In the genomic region with DNA sequence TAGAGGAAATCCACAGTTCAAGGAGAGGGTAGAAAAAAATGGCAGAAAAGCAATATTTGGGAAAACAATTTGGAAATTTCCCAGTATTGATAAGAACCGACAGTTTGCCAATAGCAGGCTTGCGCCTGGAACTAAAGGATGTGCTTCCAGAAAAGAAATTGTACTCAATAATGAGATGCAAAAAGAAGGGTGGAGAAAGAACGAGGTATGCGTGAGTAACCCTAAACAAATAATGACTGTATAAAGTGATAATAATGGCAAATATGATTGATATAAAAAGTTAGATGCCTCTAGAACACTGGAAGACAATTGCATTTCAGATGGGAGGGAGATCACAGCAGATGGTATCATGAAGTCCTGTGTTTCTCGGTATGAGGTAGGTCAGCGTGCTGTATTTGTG, we compare ENCODE assay signal across 17 cellular contexts.
DNase-seq lines count a peak whose midpoint lies in the region; ATAC-seq and TF ChIP-seq lines count a peak whose summit lies in the region.
"Had no signal": no experiment of that assay in that cellular context is flagged by ENCODE, and none has a peak within 500 bp of the region (broad histone marks: within the 10 kb centered on the region; RNA-seq: fewer than 3 reads in every experiment).

No MANE protein-coding gene starts in this region.

- H3K4me2 ChIP-seq in neural cell (ENCODE audit: low read length) = no peak overlapping the region
- H3K4me2 ChIP-seq: A549; BLaER1 treated with 17β-estradiol and CSF1 and Interleukin-3, amounts not matched to agents 10 nM and 100 nM had no signal

- H3K36me3 ChIP-seq in RWPE2 (ENCODE audit: low read depth) = no peaks in the 10 kb centered on the region
- H3K36me3 ChIP-seq in neural cell (ENCODE audit: insufficient read depth, low read length) = no peaks in the 10 kb centered on the region
- H3K36me3 ChIP-seq in spleen = no peaks in the 10 kb centered on the region
- H3K36me3 ChIP-seq: BLaER1 treated with 17β-estradiol and CSF1 and Interleukin-3, amounts not matched to agents 10 nM and 100 nM had no signal

- no peak for TF ChIP-seq RAD21 in neural cell (conservative IDR thresholded peaks at IDR 0.05)

- H3K79me2 ChIP-seq in neural cell (replicated peaks; ENCODE audit: insufficient read depth, low read length) = no peaks in the 10 kb centered on the region

- no peak for TF ChIP-seq POLR2A in spleen (IDR thresholded peaks at IDR 0.05)

- peaks cover 2% of the 10 kb centered on the region for H3F3A ChIP-seq in neural cell (ENCODE audit: insufficient read depth, low read length, poor library complexity, severe bottlenecking)

- H2AFZ ChIP-seq in neural cell (ENCODE audit: low read depth, low read length) = no peak overlapping the region

- H3K4me1 ChIP-seq in RWPE2 (ENCODE audit: insufficient read depth, poor library complexity, severe bottlenecking) (peaks cover 4% of the 10 kb centered on the region), spleen (peaks cover 0 to 5% (median 0%) of the 10 kb centered on the region in 6 donors)
- H3K4me1 ChIP-seq: A549; BLaER1 treated with 17β-estradiol and CSF1 and Interleukin-3, amounts not matched to agents 10 nM and 100 nM had no signal

- H3K4me3 ChIP-seq in RWPE2 (ENCODE audit: severe bottlenecking) (no peak overlapping the region), epithelial cell of esophagus (ENCODE audit: low read length) (no peak overlapping the region), neural cell (ENCODE audit: low read length) (no peak overlapping the region), spleen (no peak overlapping the region)
- H3K4me3 ChIP-seq: A549; BLaER1 treated with 17β-estradiol and CSF1 and Interleukin-3, amounts not matched to agents 10 nM and 100 nM had no signal

- H3K27me3 ChIP-seq in RWPE2 (ENCODE audit: insufficient read depth, poor library complexity, severe bottlenecking) (peaks cover 4% of the 10 kb centered on the region), neural cell (ENCODE audit: insufficient read depth, low read depth, low read length) (no peaks in the 10 kb centered on the region), spleen (replicated peaks in 1 of 7) (peaks cover 0 to 13% (median 0%) of the 10 kb centered on the region in 7 donors)
- H3K27me3 ChIP-seq: BLaER1 treated with 17β-estradiol and CSF1 and Interleukin-3, amounts not matched to agents 10 nM and 100 nM had no signal

- H3K9me3 ChIP-seq in RWPE2 (ENCODE audit: severe bottlenecking) (no peaks in the 10 kb centered on the region), neural cell (ENCODE audit: low read length) (no peaks in the 10 kb centered on the region), spleen (no peaks in the 10 kb centered on the region)
- H3K9me3 ChIP-seq: A549, Caco-2 had no signal

- H4K20me1 ChIP-seq in neural cell (ENCODE audit: insufficient read depth) = no peaks in the 10 kb centered on the region
- H4K20me1 ChIP-seq: BLaER1 treated with 17β-estradiol and CSF1 and Interleukin-3, amounts not matched to agents 10 nM and 100 nM had no signal

- no peak for TF ChIP-seq EP300 in neural cell (conservative IDR thresholded peaks at IDR 0.05; ENCODE audit: poor library complexity, severe bottlenecking)

- no peaks in the 10 kb centered on the region for H3K9me2 ChIP-seq in neural cell (ENCODE audit: insufficient read depth, low read length)

- WGBS in spleen, 5 donors = 81 to 85% (median 83%) methylated on average over 6 of the region's 6 CpGs

- H3K27ac ChIP-seq in 22Rv1 (peak overlapping the region; percentile 39; the same call in 1 of the 2 replicates), RWPE2 (ENCODE audit: poor library complexity, severe bottlenecking) (no peak overlapping the region), neural cell (ENCODE audit: low read length) (peak overlapping the region; percentile 69), spleen (no peak overlapping the region)
- H3K27ac ChIP-seq: A549; BLaER1 treated with 17β-estradiol and CSF1 and Interleukin-3, amounts not matched to agents 10 nM and 100 nM; C4-2B had no signal

- intact Hi-C loops in spleen (cut with DNase I; ENCODE audit: low total_unique reads) = loop anchor here (10.0 kb wide), 1 partner anchor 243 kb away; no protein-coding TSS in a partner anchor

- TF ChIP-seq CTCF in 22Rv1 (IDR thresholded peaks at IDR 0.05) = no peak
- TF ChIP-seq CTCF in RWPE2 (IDR thresholded peaks at IDR 0.05; ENCODE audit: poor library complexity, severe bottlenecking) = no peak
- TF ChIP-seq CTCF in epithelial cell of esophagus (IDR thresholded peaks at IDR 0.05; ENCODE audit: insufficient read depth, low read depth, low read length, missing control alignments) = no peak
- TF ChIP-seq CTCF in neural cell (IDR thresholded peaks at IDR 0.05; ENCODE audit: poor library complexity, severe bottlenecking) = no peak
- TF ChIP-seq CTCF in spleen (IDR thresholded peaks at IDR 0.05 in 8 of 11, conservative IDR thresholded peaks at IDR 0.05 in 3 of 11) = no peak
- TF ChIP-seq CTCF in GM13977 (IDR thresholded peaks at IDR 0.05; ENCODE audit: extremely low read depth, insufficient read depth, missing control alignments) = no peak

- peak; percentile 51; the same call in 1 of the 3 replicates for ATAC-seq in RWPE2 (ENCODE audit: low read depth)
- ATAC-seq in HG03439 (IDR thresholded peaks at IDR 0.05; ENCODE audit: unreplicated experiment) = no peak
- ATAC-seq: A549; CD8-positive, alpha-beta T cell had no signal

- in situ Hi-C loops in GM13977 (cut with MboI; ENCODE audit: low pct_unique_long_range_greater_than_20kb, low sequenced_read_pairs, unreplicated experiment) = no loop called here

- DNase-seq in RWPE2 (ENCODE audit: low spot score) = no peak
- DNase-seq in epithelial cell of esophagus (ENCODE audit: low read depth) = peak; percentile 53
- no peak for DNase-seq in spleen
- DNase-seq in GM13977 (ENCODE audit: low spot score) = no peak
- DNase-seq: AML-193; Caco-2; Calu3; CD4-positive, alpha-beta T cell; CD8-positive, alpha-beta T cell; DMS79 treated with DMSO at 0.1 percent for 48 hours; GF-D8 had no signal

- no peak overlapping the region for H3K9ac ChIP-seq in neural cell (ENCODE audit: low read length)
- H3K9ac ChIP-seq: BLaER1 treated with 17β-estradiol and CSF1 and Interleukin-3, amounts not matched to agents 10 nM and 100 nM had no signal

TF ChIP-seq in neural cell, 6 proteins besides CTCF, POLR2A, EP300 and RAD21:
- TF ChIP-seq POLR2AphosphoS5 (IDR thresholded peaks at IDR 0.05) (no peak), REST (IDR thresholded peaks at IDR 0.05; ENCODE audit: borderline replicate concordance) (no peak), TAF1 (IDR thresholded peaks at IDR 0.05; ENCODE audit: low read depth) (no peak), MXI1 (conservative IDR thresholded peaks at IDR 0.05; ENCODE audit: poor library complexity, severe bottlenecking) (no peak), SMC3 (conservative IDR thresholded peaks at IDR 0.05; ENCODE audit: poor library complexity) (no peak), EZH2 (IDR thresholded peaks at IDR 0.05; ENCODE audit: borderline replicate concordance, insufficient read depth, low read length, poor library complexity, severe bottlenecking) (no peak)

Comparison
In these comparisons a context has a peak if more than half of its experiments do, and no peak if none do; other contexts are left out.
1. H3K27ac ChIP-seq: peak in 22Rv1 (single experiment) and neural cell (single experiment); none in RWPE2 (single experiment) and spleen (0 of 8).